10 cellular contexts compared by ENCODE assay signal in the genomic region with DNA sequence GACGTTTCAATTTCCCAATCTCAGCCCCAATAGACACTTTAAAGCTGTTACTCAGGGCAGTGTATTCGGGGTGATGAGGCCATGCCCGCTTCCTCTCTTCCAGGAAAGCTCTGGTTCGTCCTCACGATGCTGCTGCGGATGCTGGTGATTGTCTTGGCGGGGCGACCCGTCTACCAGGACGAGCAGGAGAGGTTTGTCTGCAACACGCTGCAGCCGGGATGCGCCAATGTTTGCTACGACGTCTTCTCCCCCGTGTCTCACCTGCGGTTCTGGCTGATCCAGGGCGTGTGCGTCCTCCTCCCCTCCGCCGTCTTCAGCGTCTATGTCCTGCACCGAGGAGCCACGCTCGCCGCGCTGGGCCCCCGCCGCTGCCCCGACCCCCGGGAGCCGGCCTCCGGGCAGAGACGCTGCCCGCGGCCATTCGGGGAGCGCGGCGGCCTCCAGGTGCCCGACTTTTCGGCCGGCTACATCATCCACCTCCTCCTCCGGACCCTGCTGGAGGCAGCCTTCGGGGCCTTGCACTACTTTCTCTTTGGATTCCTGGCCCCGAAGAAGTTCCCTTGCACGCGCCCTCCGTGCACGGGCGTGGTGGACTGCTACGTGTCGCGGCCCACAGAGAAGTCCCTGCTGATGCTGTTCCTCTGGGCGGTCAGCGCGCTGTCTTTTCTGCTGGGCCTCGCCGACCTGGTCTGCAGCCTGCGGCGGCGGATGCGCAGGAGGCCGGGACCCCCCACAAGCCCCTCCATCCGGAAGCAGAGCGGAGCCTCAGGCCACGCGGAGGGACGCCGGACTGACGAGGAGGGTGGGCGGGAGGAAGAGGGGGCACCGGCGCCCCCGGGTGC. TPM values are rescaled to one million over a fixed set of nuclear protein-coding genes. Genes with fewer than 3 reads are reported as not detected.
DNase-seq lines count a peak whose midpoint lies in the region; ATAC-seq, FAIRE-seq and TF ChIP-seq lines count a peak whose summit lies in the region.
"Had no signal": no experiment of that assay in that cellular context is flagged by ENCODE, and none has a peak within 500 bp of the region (broad histone marks: within the 10 kb centered on the region; RNA-seq: fewer than 3 reads in every experiment).

No MANE protein-coding gene starts in this region.

- H3K9ac ChIP-seq in skeletal muscle satellite cell (ENCODE audit: low read depth, low read length), result no peak overlapping the region

- peak; percentile 79 for ATAC-seq in foreskin keratinocyte
- no peak for ATAC-seq in GM18502 (IDR thresholded peaks at IDR 0.05; ENCODE audit: poor library complexity, unreplicated experiment)
- ATAC-seq in HG02571 (IDR thresholded peaks at IDR 0.05; ENCODE audit: unreplicated experiment), result no peak

- peak; percentile 20 for DNase-seq in GM12891 (ENCODE audit: insufficient read length, low spot score)
- peak in 1 of 2 donors; percentile 2 for DNase-seq in foreskin keratinocyte
- DNase-seq in uterus, result no peak
- DNase-seq in NCI-H2107 treated with DMSO at 0.1 percent for 48 hours (lab: John Stamatoyannopoulos, UW; ENCODE audit: unreplicated experiment), result no peak
- DNase-seq: NCI-H187 had no signal

- TF ChIP-seq POLR2A in GM12891 (IDR thresholded peaks at IDR 0.05; ENCODE audit: low read depth, low read length) (no peak), uterus (IDR thresholded peaks at IDR 0.05) (no peak)

- H3K9me3 ChIP-seq in skeletal muscle satellite cell (replicated peaks; ENCODE audit: low read length), result no peaks in the 10 kb centered on the region
- H3K9me3 ChIP-seq in uterus, result no peaks in the 10 kb centered on the region
- H3K9me3 ChIP-seq: neutrophil had no signal

- no peaks in the 10 kb centered on the region for H3K36me3 ChIP-seq in skeletal muscle satellite cell (ENCODE audit: insufficient read depth, low read length)
- no peaks in the 10 kb centered on the region for H3K36me3 ChIP-seq in uterus
- H3K36me3 ChIP-seq: neutrophil had no signal

- intact Hi-C loops in uterus (cut with DNase I; ENCODE audit: low total_unique reads), result no loop called here

- peak overlapping the region; percentile 9; the same call in 1 of the 2 replicates for H3K4me3 ChIP-seq in WI38 (ENCODE audit: low read depth, low read length)
- peak overlapping the region; percentile 58 for H3K4me3 ChIP-seq in skeletal muscle satellite cell (ENCODE audit: low read length)
- peak overlapping the region in 1 of 2 donors; percentile 36 for H3K4me3 ChIP-seq in uterus

- no peak for FAIRE-seq in GM12891 (lab: Jason Lieb, UNC)

- TF ChIP-seq CTCF in WI38 (IDR thresholded peaks at IDR 0.05; ENCODE audit: low read depth, low read length) (no peak), foreskin keratinocyte (conservative IDR thresholded peaks at IDR 0.05) (no peak), uterus (IDR thresholded peaks at IDR 0.05) (no peak)

- H3K27me3 ChIP-seq in foreskin keratinocyte (peaks cover 71% of the 10 kb centered on the region), skeletal muscle satellite cell (ENCODE audit: control insufficient read depth, insufficient read depth, low read length) (peaks cover 72% of the 10 kb centered on the region), uterus (peaks cover 3 to 5% of the 10 kb centered on the region in 2 donors)

- H3K4me1 ChIP-seq in foreskin keratinocyte, result no peaks in the 10 kb centered on the region
- H3K4me1 ChIP-seq in skeletal muscle satellite cell (ENCODE audit: control insufficient read depth, insufficient read depth, low read length), result peaks cover 15% of the 10 kb centered on the region
- H3K4me1 ChIP-seq in uterus, result no peaks in the 10 kb centered on the region

- H3K4me2 ChIP-seq in skeletal muscle satellite cell (ENCODE audit: low read length), result peak overlapping the region; percentile 72

- H3K27ac ChIP-seq in foreskin keratinocyte (no peak overlapping the region), uterus (no peak overlapping the region)
- H3K27ac ChIP-seq: neutrophil had no signal

TF ChIP-seq in GM12891, 5 proteins besides CTCF, POLR2A, EP300 and RAD21:
- TF ChIP-seq TAF1 (IDR thresholded peaks at IDR 0.05; ENCODE audit: low read depth, low read length) (no peak), PAX5 (IDR thresholded peaks at IDR 0.05; ENCODE audit: insufficient read depth, low read length, severe bottlenecking) (no peak), POU2F2 (IDR thresholded peaks at IDR 0.05; ENCODE audit: low read depth, low read length) (no peak), POLR2AphosphoS5 (IDR thresholded peaks at IDR 0.05; ENCODE audit: low read depth, low read length) (no peak), SPI1 (IDR thresholded peaks at IDR 0.05; ENCODE audit: low read depth, low read length) (no peak)
TF ChIP-seq in GM12891: peak in this region for 0.

RNA-seq across cellular contexts. Expression of a gene that starts 2.6 kb away (rescaled TPM):
- not detected for polyA plus RNA-seq in GM12891 (2012; ENCODE audit: low read depth, missing spikeins)
- not detected in 2 replicates for total RNA-seq in foreskin keratinocyte
- not detected in 2 replicates for polyA plus RNA-seq in foreskin keratinocyte
- 0.22 TPM in 1 of 2 replicates, not detected in the other for total RNA-seq in skeletal muscle satellite cell (2012; rRNA removed)
- not detected for total RNA-seq in uterus

RNA-seq across cellular contexts. Expression of a gene that starts 34.4 kb away (rescaled TPM):
- 0.03 TPM for polyA plus RNA-seq in GM12891 (2012; ENCODE audit: low read depth, missing spikeins)
- total RNA-seq in foreskin keratinocyte, result 7.0 and 8.6 TPM in 2 replicates
- polyA plus RNA-seq in foreskin keratinocyte, result 4.1 and 4.8 TPM in 2 replicates
- 8.5 and 8.6 TPM in 2 replicates for total RNA-seq in skeletal muscle satellite cell (2012; rRNA removed)
- 10 to 100 TPM in 1 of 4 donors, 1 to 10 TPM in 3; 1.8 to 14.9 (median 5.3) TPM for total RNA-seq in uterus
